2 cellular contexts compared by ENCODE assay signal in genomic region chr16:4704913-4705312, GRCh38.
TF ChIP-seq lines count a peak whose summit lies in the region.

No MANE protein-coding gene starts in this region.

TF ChIP-seq in GM23338, 12 proteins besides CTCF, POLR2A, EP300 and RAD21:
- TF ChIP-seq ZNF331 (CRISPR knock-in tag; IDR thresholded peaks at IDR 0.05; ENCODE audit: low read depth) (no peak), STAT1 (IDR thresholded peaks at IDR 0.05; ENCODE audit: unreplicated experiment) (no peak)
TF ChIP-seq in GM23338: peak in this region for 0.

TF ChIP-seq in HepG2, 621 proteins besides CTCF, POLR2A, EP300 and RAD21:
- no peak for TF ChIP-seq XRCC5 (optimal IDR thresholded peaks at IDR 0.05; ENCODE audit: low read length)
- no peak for TF ChIP-seq EZH2 (conservative IDR thresholded peaks at IDR 0.05; ENCODE audit: low read depth, low read length)
- TF ChIP-seq MXD4 (CRISPR knock-in tag; IDR thresholded peaks at IDR 0.05) = no peak
- no peak for TF ChIP-seq ZNF230 (CRISPR knock-in tag; IDR thresholded peaks at IDR 0.05)
- TF ChIP-seq NR1H2 (CRISPR knock-in tag; IDR thresholded peaks at IDR 0.05; ENCODE audit: borderline replicate concordance, low read depth) = no peak
